11 cellular contexts compared by ENCODE assay signal in genomic region chr17:31510273-31511175, GRCh38.
A peak's percentile ranks its signal among the peaks of the same experiment; 100 is the strongest.
DNase-seq lines count a peak whose midpoint lies in the region; ATAC-seq, FAIRE-seq and TF ChIP-seq lines count a peak whose summit lies in the region.
"Had no signal": no experiment of that assay in that cellular context is flagged by ENCODE, and none has a peak within 500 bp of the region (broad histone marks: within the 10 kb centered on the region; RNA-seq: fewer than 3 reads in every experiment).

No MANE protein-coding gene starts in this region.

- in situ Hi-C loops in GM12878 (cut with MboI): no loop called here

- 75% methylated on average over 14 of the region's 14 CpGs for WGBS in GM12878 (ENCODE audit: insufficient coverage, insufficient replicate concordance, low lambda C conversion rate, missing lambda C conversion rate)
- WGBS in thymus: 27% methylated on average over 14 of the region's 14 CpGs

- TF ChIP-seq CTCF in GM12878 (IDR thresholded peaks at IDR 0.05 in 2 of 3, conservative IDR thresholded peaks at IDR 0.05 in 1 of 3; ENCODE audit: control insufficient read depth in 2 of 3, extremely low read depth in 1 of 3, insufficient read depth in 1 of 3, low read depth in 3 of 3, low read length in 3 of 3): no peak
- no peak for TF ChIP-seq CTCF in PC-3 (conservative IDR thresholded peaks at IDR 0.05; ENCODE audit: low read depth, low read length)

- H3K9me2 ChIP-seq in PC-3 (replicated peaks; ENCODE audit: low read length): no peaks in the 10 kb centered on the region

- H3K9ac ChIP-seq in GM12878 (ENCODE audit: control insufficient read depth, insufficient read depth, low read length): peak overlapping the region; percentile 48; the same call in 1 of the 2 replicates
- no peak overlapping the region for H3K9ac ChIP-seq in PC-3 (ENCODE audit: low read length)

- RAD21 ChIA-PET in GM12878 (lab: Charles Lee; ENCODE audit: unreplicated experiment): interaction anchor here (0.8 to 4.7 kb wide), 6 partner anchors 14 to 74 kb away, joined by 3 to 61 read pairs (median 6); no protein-coding TSS in a partner anchor

- no peak for TF ChIP-seq EP300 in GM12878 (IDR thresholded peaks at IDR 0.05; ENCODE audit: borderline replicate concordance in 1 of 2, control insufficient read depth in 1 of 2, low read depth in 2 of 2, low read length in 2 of 2)

- H3F3A ChIP-seq in PC-3 (ENCODE audit: low read length, unreplicated experiment): no peaks in the 10 kb centered on the region

- H3K27me3 ChIP-seq in GM12878 (replicated peaks in 1 of 2; ENCODE audit: control insufficient read depth in 2 of 2, insufficient read depth in 2 of 2, low read length in 1 of 2) (no peaks in the 10 kb centered on the region), thymus (ENCODE audit: control insufficient read depth, insufficient read depth) (no peaks in the 10 kb centered on the region), PC-3 (ENCODE audit: low read length) (no peaks in the 10 kb centered on the region)

- H3K4me2 ChIP-seq in GM12878 (ENCODE audit: control insufficient read depth, insufficient read depth) (peak overlapping the region; percentile 98), PC-3 (ENCODE audit: low read length) (no peak overlapping the region)

- H3K79me2 ChIP-seq in GM12878 (ENCODE audit: control insufficient read depth, insufficient read depth, low read length) (peaks cover 16% of the 10 kb centered on the region), PC-3 (ENCODE audit: low read length) (no peaks in the 10 kb centered on the region)

- SMC1A ChIA-PET in GM12878 (lab: Charles Lee; ENCODE audit: uncharacterized antibody, unreplicated experiment): interaction anchor here (0.9 to 4.4 kb wide), 8 partner anchors 17 to 71 kb away, joined by 3 to 60 read pairs (median 4); no protein-coding TSS in a partner anchor

- no peaks in the 10 kb centered on the region for H3K9me3 ChIP-seq in GM12878 (replicated peaks; ENCODE audit: control insufficient read depth, insufficient read depth, low read length)
- no peaks in the 10 kb centered on the region for H3K9me3 ChIP-seq in thymus (ENCODE audit: control insufficient read depth)
- no peaks in the 10 kb centered on the region for H3K9me3 ChIP-seq in PC-3 (ENCODE audit: low read length)

- H3K4me1 ChIP-seq in GM12878 (ENCODE audit: control insufficient read depth, insufficient read depth, low read length): peaks cover 27% of the 10 kb centered on the region
- H3K4me1 ChIP-seq in thymus (ENCODE audit: control insufficient read depth, insufficient read depth, low read length): peaks cover 26% of the 10 kb centered on the region
- H3K4me1 ChIP-seq in PC-3 (ENCODE audit: insufficient read depth, low read length): no peaks in the 10 kb centered on the region

- CTCF ChIA-PET in GM12878 (lab: Yijun Ruan, JAX): interaction anchor here (0.7 to 4.0 kb wide), 11 partner anchors 11 to 332 kb away, joined by 3 to 23 read pairs (median 4); no protein-coding TSS in a partner anchor
- CTCF ChIA-PET in PC-3 (lab: Charles Lee): interaction anchor here (0.6 kb wide), 1 partner anchor 808 kb away, joined by 11 read pairs; no protein-coding TSS in a partner anchor

- no peaks in the 10 kb centered on the region for H4K20me1 ChIP-seq in GM12878 (ENCODE audit: control insufficient read depth, insufficient read depth)
- H4K20me1 ChIP-seq in PC-3 (ENCODE audit: low read length): no peaks in the 10 kb centered on the region

- POLR2A ChIA-PET in GM12878 (lab: Charles Lee) (interaction anchor here (1.2 to 4.0 kb wide), 3 partner anchors 17 to 41 kb away, joined by 3 to 30 read pairs (median 28); no protein-coding TSS in a partner anchor), PC-3 (lab: Charles Lee; ENCODE audit: unreplicated experiment) (no interaction called here)

- FAIRE-seq in GM12878 (lab: Jason Lieb, UNC): no peak

- BruUV-seq in GM12878 (replicated peaks; lab: Mats Ljungman, UMichigan): no TSS peak
- no TSS peak for BruUV-seq in PC-3 (replicated peaks; lab: Mats Ljungman, UMichigan)

- peak; percentile 37 for DNase-seq in stimulated activated CD4-positive, alpha-beta T cell treated with anti-CD3 and anti-CD28 coated beads, Interleukin-15, amount 100 ng/mL, for 24 hours
- DNase-seq in stimulated activated CD4-positive, alpha-beta T cell treated with anti-CD3 and anti-CD28 coated beads, Interleukin-12 subunit alpha, Interleukin-12 subunit beta, amount 100 ng/mL, for 4 hours: no peak
- DNase-seq in GM12878 (ENCODE audit: low read depth, low spot score) (no peak), midbrain (lab: John Stamatoyannopoulos, UW) (peak; percentile 64), PC-3 (no peak)
- DNase-seq: amniotic stem cell, NCI-H2171 treated with DMSO at 0.1 percent for 48 hours had no signal

- H3K27ac ChIP-seq in GM12878 (ENCODE audit: control insufficient read depth, insufficient read depth) (no peak overlapping the region), thymus (ENCODE audit: low read depth) (peak overlapping the region; percentile 91), PC-3 (ENCODE audit: low read length) (no peak overlapping the region)

- no peak overlapping the region for H3K4me3 ChIP-seq in GM12878
- H3K4me3 ChIP-seq in thymus (ENCODE audit: low read length): no peak overlapping the region
- H3K4me3 ChIP-seq in PC-3 (ENCODE audit: low read length): no peak overlapping the region

- TF ChIP-seq RAD21 in GM12878 (IDR thresholded peaks at IDR 0.05; ENCODE audit: insufficient read depth, low read depth, low read length): no peak

- peaks cover 2 to 3% of the 10 kb centered on the region in 2 experiments; a peak in 2 of 4 replicates for H3K36me3 ChIP-seq in GM12878 (ENCODE audit: control insufficient read depth in 2 of 2, insufficient read depth in 2 of 2, low read length in 1 of 2)
- no peaks in the 10 kb centered on the region for H3K36me3 ChIP-seq in thymus (ENCODE audit: control insufficient read depth, insufficient read depth)
- no peaks in the 10 kb centered on the region for H3K36me3 ChIP-seq in PC-3 (ENCODE audit: low read depth, low read length)

- intact Hi-C loops in GM12878 (cut with micrococcal nuclease; ENCODE audit: unreplicated experiment): no loop called here
- intact Hi-C loops in PC-3 (cut with micrococcal nuclease): no loop called here

- ATAC-seq in GM12878 (no peak), PC-3 (no peak), GM18519 (IDR thresholded peaks at IDR 0.05; ENCODE audit: low FRiP score, unreplicated experiment) (no peak), GM18505 (IDR thresholded peaks at IDR 0.05; ENCODE audit: unreplicated experiment) (no peak)
- ATAC-seq: HCT116 had no signal

- H2AFZ ChIP-seq in GM12878 (ENCODE audit: control insufficient read depth, low read depth, low read length) (peak overlapping the region; percentile 30; the same call in 1 of the 2 replicates), PC-3 (ENCODE audit: low read length) (no peak overlapping the region)

- TF ChIP-seq POLR2A in GM12878 (IDR thresholded peaks at IDR 0.05; ENCODE audit: low read depth, low read length): no peak
- TF ChIP-seq POLR2A in GM18505 (IDR thresholded peaks at IDR 0.05; ENCODE audit: borderline replicate concordance, extremely low read depth, insufficient read depth, insufficient read length): no peak

TF ChIP-seq in GM12878, 131 proteins besides CTCF, POLR2A, EP300 and RAD21:
- 0 out of 4 replicates have a peak, but pooled peaks of 1 of the 2 experiments have one; percentile 13 for TF ChIP-seq BHLHE40 (IDR thresholded peaks at IDR 0.05; ENCODE audit: borderline replicate concordance in 1 of 2, low read depth in 2 of 2, low read length in 1 of 2)
- TF ChIP-seq, protein P1, sequence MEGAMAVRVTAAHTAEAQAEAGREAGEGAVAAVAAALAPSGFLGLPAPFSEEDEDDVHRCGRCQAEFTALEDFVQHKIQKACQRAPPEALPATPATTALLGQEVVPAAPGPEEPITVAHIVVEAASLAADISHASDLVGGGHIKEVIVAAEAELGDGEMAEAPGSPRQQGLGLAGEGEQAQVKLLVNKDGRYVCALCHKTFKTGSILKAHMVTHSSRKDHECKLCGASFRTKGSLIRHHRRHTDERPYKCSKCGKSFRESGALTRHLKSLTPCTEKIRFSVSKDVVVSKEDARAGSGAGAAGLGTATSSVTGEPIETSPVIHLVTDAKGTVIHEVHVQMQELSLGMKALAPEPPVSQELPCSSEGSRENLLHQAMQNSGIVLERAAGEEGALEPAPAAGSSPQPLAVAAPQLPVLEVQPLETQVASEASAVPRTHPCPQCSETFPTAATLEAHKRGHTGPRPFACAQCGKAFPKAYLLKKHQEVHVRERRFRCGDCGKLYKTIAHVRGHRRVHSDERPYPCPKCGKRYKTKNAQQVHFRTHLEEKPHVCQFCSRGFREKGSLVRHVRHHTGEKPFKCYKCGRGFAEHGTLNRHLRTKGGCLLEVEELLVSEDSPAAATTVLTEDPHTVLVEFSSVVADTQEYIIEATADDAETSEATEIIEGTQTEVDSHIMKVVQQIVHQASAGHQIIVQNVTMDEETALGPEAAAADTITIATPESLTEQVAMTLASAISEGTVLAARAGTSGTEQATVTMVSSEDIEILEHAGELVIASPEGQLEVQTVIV (IDR thresholded peaks at IDR 0.05; ENCODE audit: borderline replicate concordance, partially characterized antibody): no peak

Comparison
In these comparisons a context has a peak if more than half of its experiments do, and no peak if none do; other contexts are left out.
1. DNase-seq: peak in stimulated activated CD4-positive, alpha-beta T cell treated with anti-CD3 and anti-CD28 coated beads, Interleukin-15, amount 100 ng/mL, for 24 hours (single experiment) and midbrain (single experiment); none in stimulated activated CD4-positive, alpha-beta T cell treated with anti-CD3 and anti-CD28 coated beads, Interleukin-12 subunit alpha, Interleukin-12 subunit beta, amount 100 ng/mL, for 4 hours (single experiment), GM12878 (single experiment) and PC-3 (single experiment).